In the genomic region with DNA sequence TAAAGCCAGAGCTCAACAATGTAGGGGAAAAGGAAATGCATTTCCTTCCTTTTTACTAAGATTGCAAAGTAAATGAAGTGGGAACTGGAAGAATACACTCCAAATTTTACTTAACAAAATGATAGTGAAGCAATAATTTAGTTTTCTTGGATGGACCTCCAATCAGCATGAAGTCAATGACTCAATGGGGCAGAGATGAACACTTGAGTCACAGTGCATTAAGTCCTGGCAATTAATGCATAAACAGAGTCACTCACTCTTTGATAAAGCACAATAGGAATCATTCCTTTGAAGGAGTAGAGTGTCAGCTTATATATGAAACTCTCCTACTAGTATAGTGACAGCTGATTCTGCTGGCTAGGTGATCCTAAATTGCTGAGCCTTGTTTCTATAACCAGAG, we compare ENCODE assay signal across 1 cellular context.
TF ChIP-seq lines count a peak whose summit lies in the region.

No MANE protein-coding gene starts in this region.

TF ChIP-seq in SK-N-SH, 30 proteins besides CTCF, POLR2A, EP300 and RAD21 (continued from another document):
- TF ChIP-seq, protein P1, sequence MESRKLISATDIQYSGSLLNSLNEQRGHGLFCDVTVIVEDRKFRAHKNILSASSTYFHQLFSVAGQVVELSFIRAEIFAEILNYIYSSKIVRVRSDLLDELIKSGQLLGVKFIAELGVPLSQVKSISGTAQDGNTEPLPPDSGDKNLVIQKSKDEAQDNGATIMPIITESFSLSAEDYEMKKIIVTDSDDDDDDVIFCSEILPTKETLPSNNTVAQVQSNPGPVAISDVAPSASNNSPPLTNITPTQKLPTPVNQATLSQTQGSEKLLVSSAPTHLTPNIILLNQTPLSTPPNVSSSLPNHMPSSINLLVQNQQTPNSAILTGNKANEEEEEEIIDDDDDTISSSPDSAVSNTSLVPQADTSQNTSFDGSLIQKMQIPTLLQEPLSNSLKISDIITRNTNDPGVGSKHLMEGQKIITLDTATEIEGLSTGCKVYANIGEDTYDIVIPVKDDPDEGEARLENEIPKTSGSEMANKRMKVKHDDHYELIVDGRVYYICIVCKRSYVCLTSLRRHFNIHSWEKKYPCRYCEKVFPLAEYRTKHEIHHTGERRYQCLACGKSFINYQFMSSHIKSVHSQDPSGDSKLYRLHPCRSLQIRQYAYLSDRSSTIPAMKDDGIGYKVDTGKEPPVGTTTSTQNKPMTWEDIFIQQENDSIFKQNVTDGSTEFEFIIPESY (IDR thresholded peaks at IDR 0.05; ENCODE audit: borderline replicate concordance, low read depth), result no peak
- no peak for TF ChIP-seq YY1 (IDR thresholded peaks at IDR 0.05; ENCODE audit: low read depth)
